14 cellular contexts compared by ENCODE assay signal in the genomic region with DNA sequence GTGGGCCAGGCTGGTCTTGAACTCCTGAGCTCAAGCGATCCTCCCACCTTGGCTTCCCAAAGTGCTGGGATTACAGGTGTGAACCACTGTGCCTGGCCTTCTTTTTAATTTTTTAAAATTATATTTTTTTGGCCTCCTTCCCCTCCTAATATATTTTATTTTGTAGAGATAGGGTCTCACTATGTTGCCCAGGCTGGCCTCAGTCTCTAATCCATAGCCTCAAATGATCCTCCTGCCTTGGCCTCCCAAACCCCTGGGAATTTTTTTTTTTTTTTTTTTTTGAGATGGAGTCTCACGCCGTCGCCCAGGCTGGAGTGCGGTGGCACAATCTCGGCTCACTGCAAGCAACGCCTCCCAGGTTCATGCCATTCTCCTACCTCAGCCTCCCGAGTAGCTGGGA. TPM values are rescaled to one million over a fixed set of nuclear protein-coding genes. Genes with fewer than 3 reads are reported as not detected.
"Had no signal": no experiment of that assay in that cellular context is flagged by ENCODE, and none has a peak within 500 bp of the region (broad histone marks: within the 10 kb centered on the region; RNA-seq: fewer than 3 reads in every experiment).

No MANE protein-coding gene starts in this region.

RNA-seq across cellular contexts. Expression of a gene that starts 5.5 kb away (rescaled TPM):
- total RNA-seq: activated B cell treated with CpG ODN at 0.5 μM for 24 hours; activated CD4-positive, alpha-beta memory T cell treated with anti-CD3 and anti-CD28 coated beads for 36 hours; activated CD4-positive, alpha-beta memory T cell treated with anti-CD3 and anti-CD28 coated beads, Interleukin-2, amount 10 ng/mL, durations not matched to agents 7 days and 5 days; activated CD4-positive, alpha-beta T cell treated with anti-CD3 and anti-CD28 coated beads for 36 hours; activated CD4-positive, alpha-beta T cell treated with anti-CD3 and anti-CD28 coated beads, Interleukin-2, amount 10 ng/mL, durations not matched to agents 24 days and 14 days; activated CD4-positive, alpha-beta T cell treated with anti-CD3 and anti-CD28 coated beads, Interleukin-2, amount 10 ng/mL, durations not matched to agents 7 days and 5 days; activated CD8-positive, alpha-beta memory T cell treated with anti-CD3 and anti-CD28 coated beads for 36 hours; activated CD8-positive, alpha-beta memory T cell treated with anti-CD3 and anti-CD28 coated beads, Interleukin-2, amount 10 ng/mL, durations not matched to agents 7 days and 5 days; activated CD8-positive, alpha-beta T cell treated with anti-CD3 and anti-CD28 coated beads for 36 hours; activated CD8-positive, alpha-beta T cell treated with anti-CD3 and anti-CD28 coated beads, Interleukin-2, amount 10 ng/mL, durations not matched to agents 7 days and 5 days; T-cell; T-helper 1 cell treated with Interleukin-12 subunit alpha and Interleukin-12 subunit beta and Interleukin-4 antibody, amounts not matched to agents 30 ng/mL and 1 ng/mL, for 36 hours; T-helper 17 cell; T-helper 2 cell treated with Interferon-gamma antibody and Interleukin-4, amounts not matched to agents 100 ng/mL and 5 ng/mL, for 36 hours had no signal

RNA-seq across cellular contexts. Expression of a gene that starts 11.9 kb away (rescaled TPM):
- total RNA-seq: activated B cell treated with CpG ODN at 0.5 μM for 24 hours; activated CD4-positive, alpha-beta memory T cell treated with anti-CD3 and anti-CD28 coated beads for 36 hours; activated CD4-positive, alpha-beta memory T cell treated with anti-CD3 and anti-CD28 coated beads, Interleukin-2, amount 10 ng/mL, durations not matched to agents 7 days and 5 days; activated CD4-positive, alpha-beta T cell treated with anti-CD3 and anti-CD28 coated beads for 36 hours; activated CD4-positive, alpha-beta T cell treated with anti-CD3 and anti-CD28 coated beads, Interleukin-2, amount 10 ng/mL, durations not matched to agents 24 days and 14 days; activated CD4-positive, alpha-beta T cell treated with anti-CD3 and anti-CD28 coated beads, Interleukin-2, amount 10 ng/mL, durations not matched to agents 7 days and 5 days; activated CD8-positive, alpha-beta memory T cell treated with anti-CD3 and anti-CD28 coated beads for 36 hours; activated CD8-positive, alpha-beta memory T cell treated with anti-CD3 and anti-CD28 coated beads, Interleukin-2, amount 10 ng/mL, durations not matched to agents 7 days and 5 days; activated CD8-positive, alpha-beta T cell treated with anti-CD3 and anti-CD28 coated beads for 36 hours; activated CD8-positive, alpha-beta T cell treated with anti-CD3 and anti-CD28 coated beads, Interleukin-2, amount 10 ng/mL, durations not matched to agents 7 days and 5 days; T-cell; T-helper 1 cell treated with Interleukin-12 subunit alpha and Interleukin-12 subunit beta and Interleukin-4 antibody, amounts not matched to agents 30 ng/mL and 1 ng/mL, for 36 hours; T-helper 17 cell; T-helper 2 cell treated with Interferon-gamma antibody and Interleukin-4, amounts not matched to agents 100 ng/mL and 5 ng/mL, for 36 hours had no signal

RNA-seq across cellular contexts. Expression of a gene that starts 42.8 kb away (rescaled TPM):
- total RNA-seq: activated B cell treated with CpG ODN at 0.5 μM for 24 hours; activated CD4-positive, alpha-beta memory T cell treated with anti-CD3 and anti-CD28 coated beads for 36 hours; activated CD4-positive, alpha-beta memory T cell treated with anti-CD3 and anti-CD28 coated beads, Interleukin-2, amount 10 ng/mL, durations not matched to agents 7 days and 5 days; activated CD4-positive, alpha-beta T cell treated with anti-CD3 and anti-CD28 coated beads for 36 hours; activated CD4-positive, alpha-beta T cell treated with anti-CD3 and anti-CD28 coated beads, Interleukin-2, amount 10 ng/mL, durations not matched to agents 24 days and 14 days; activated CD4-positive, alpha-beta T cell treated with anti-CD3 and anti-CD28 coated beads, Interleukin-2, amount 10 ng/mL, durations not matched to agents 7 days and 5 days; activated CD8-positive, alpha-beta memory T cell treated with anti-CD3 and anti-CD28 coated beads for 36 hours; activated CD8-positive, alpha-beta memory T cell treated with anti-CD3 and anti-CD28 coated beads, Interleukin-2, amount 10 ng/mL, durations not matched to agents 7 days and 5 days; activated CD8-positive, alpha-beta T cell treated with anti-CD3 and anti-CD28 coated beads for 36 hours; activated CD8-positive, alpha-beta T cell treated with anti-CD3 and anti-CD28 coated beads, Interleukin-2, amount 10 ng/mL, durations not matched to agents 7 days and 5 days; T-cell; T-helper 1 cell treated with Interleukin-12 subunit alpha and Interleukin-12 subunit beta and Interleukin-4 antibody, amounts not matched to agents 30 ng/mL and 1 ng/mL, for 36 hours; T-helper 17 cell; T-helper 2 cell treated with Interferon-gamma antibody and Interleukin-4, amounts not matched to agents 100 ng/mL and 5 ng/mL, for 36 hours had no signal
